In genomic region chr9:110828148-110828730, GRCh38 we compare ENCODE assay signal across 12 cellular contexts.
A peak's percentile ranks its signal among the peaks of the same experiment; 100 is the strongest.
DNase-seq lines count a peak whose midpoint lies in the region; ATAC-seq, FAIRE-seq and TF ChIP-seq lines count a peak whose summit lies in the region.
"Had no signal": no experiment of that assay in that cellular context is flagged by ENCODE, and none has a peak within 500 bp of the region (broad histone marks: within the 10 kb centered on the region; RNA-seq: fewer than 3 reads in every experiment).

No MANE protein-coding gene starts in this region.

- TF ChIP-seq POLR2A in gastroesophageal sphincter (IDR thresholded peaks at IDR 0.05) = no peak

- H3K9me3 ChIP-seq in Caco-2 (peaks cover 19% of the 10 kb centered on the region), astrocyte (ENCODE audit: insufficient read depth, low read depth, low read length) (no peaks in the 10 kb centered on the region), gastroesophageal sphincter (peaks cover 0 to 5% (median 0%) of the 10 kb centered on the region in 3 donors)

- H3K27me3 Mint-ChIP-seq in Caco-2 (ENCODE audit: insufficient read depth, unreplicated experiment) (no peaks in the 10 kb centered on the region), astrocyte (ENCODE audit: low read depth, unreplicated experiment) (no peaks in the 10 kb centered on the region)

- no peaks in the 10 kb centered on the region for H4K20me1 ChIP-seq in astrocyte (ENCODE audit: insufficient read depth, low read length)

- POLR2A ChIA-PET in Caco-2 (lab: Charles Lee) (no interaction called here), HEK293T (lab: Yijun Ruan, JAX) (no interaction called here)

- H3K79me2 ChIP-seq in astrocyte (ENCODE audit: insufficient read depth, low read length) = no peaks in the 10 kb centered on the region

- BruUV-seq in Caco-2 (replicated peaks; lab: Mats Ljungman, UMichigan) = no TSS peak

- no peak overlapping the region for H3K27ac ChIP-seq in astrocyte (ENCODE audit: low read depth, low read length)
- H3K27ac ChIP-seq in gastroesophageal sphincter = no peak overlapping the region

- DNase-seq in Caco-2 (no peak), astrocyte (ENCODE audit: low read depth) (peak; percentile 69), sciatic nerve (ENCODE audit: low spot score) (no peak), HEK293T (ENCODE audit: extremely low spot score) (no peak), NCI-H1436 (lab: John Stamatoyannopoulos, UW) (no peak)
- no peak for DNase-seq in stimulated activated CD4-positive, alpha-beta T cell treated with anti-CD3 and anti-CD28 coated beads, Interleukin-4, amount 100 ng/mL, for 1 hour
- DNase-seq: activated CD8-positive, alpha-beta memory T cell treated with anti-CD3 and anti-CD28 coated beads, Interleukin-2, amount 50 U/mL, for 48 hours; stimulated activated naive CD4-positive, alpha-beta T cell treated with Interleukin-2 at 50 U/mL for 16 hours had no signal

- H2AFZ ChIP-seq in astrocyte (ENCODE audit: low read depth, low read length) = no peak overlapping the region

- H3K4me1 Mint-ChIP-seq in Caco-2 (ENCODE audit: low read depth, unreplicated experiment) (peaks cover 37% of the 10 kb centered on the region), astrocyte (ENCODE audit: low read depth, unreplicated experiment) (peaks cover 1% of the 10 kb centered on the region)

- H3K27ac Mint-ChIP-seq in Caco-2 (ENCODE audit: unreplicated experiment) (peak overlapping the region; percentile 53), astrocyte (ENCODE audit: unreplicated experiment) (no peak overlapping the region)

- H3K9ac ChIP-seq in astrocyte (ENCODE audit: low read length) = no peak overlapping the region

- peaks cover 49% of the 10 kb centered on the region for H3K9me3 Mint-ChIP-seq in Caco-2 (ENCODE audit: unreplicated experiment)
- no peaks in the 10 kb centered on the region for H3K9me3 Mint-ChIP-seq in astrocyte (ENCODE audit: unreplicated experiment)

- H3K4me2 ChIP-seq in astrocyte (ENCODE audit: low read length) = no peak overlapping the region

- no peak for TF ChIP-seq CTCF in Caco-2 (IDR thresholded peaks at IDR 0.05; ENCODE audit: insufficient read depth in 1 of 2, low read depth in 1 of 2, low read length in 1 of 2, severe bottlenecking in 1 of 2, unreplicated experiment in 1 of 2)
- no peak for TF ChIP-seq CTCF in astrocyte (IDR thresholded peaks at IDR 0.05; ENCODE audit: insufficient read depth, low read depth, low read length)
- TF ChIP-seq CTCF in gastroesophageal sphincter (IDR thresholded peaks at IDR 0.05) = no peak

- CTCF ChIA-PET in Caco-2 (lab: Charles Lee) (no interaction called here), HEK293T (lab: Yijun Ruan, JAX) (no interaction called here)

- no peak for FAIRE-seq in astrocyte (lab: Jason Lieb, UNC)
- FAIRE-seq: K562 had no signal

- H3K36me3 ChIP-seq in Caco-2 (ENCODE audit: control insufficient read depth, insufficient read depth, low read length) (no peaks in the 10 kb centered on the region), astrocyte (ENCODE audit: insufficient read depth, low read length) (no peaks in the 10 kb centered on the region), gastroesophageal sphincter (no peaks in the 10 kb centered on the region)

- WGBS in gastroesophageal sphincter (ENCODE audit: low coverage in 1 of 2), 2 donors = 42 to 51% methylated on average over 7 of the region's 7 CpGs

- no peak for TF ChIP-seq EP300 in gastroesophageal sphincter (IDR thresholded peaks at IDR 0.05)

- no peak overlapping the region for H3K4me3 ChIP-seq in Caco-2 (ENCODE audit: low read depth, low read length)
- H3K4me3 ChIP-seq in astrocyte (ENCODE audit: insufficient read depth, low read depth, low read length) = no peak overlapping the region
- no peak overlapping the region for H3K4me3 ChIP-seq in gastroesophageal sphincter
- H3K4me3 ChIP-seq: K562 had no signal

- peak; percentile 36 for ATAC-seq in gastroesophageal sphincter
- ATAC-seq in sciatic nerve = peak; percentile 90
- no peak for ATAC-seq in HG03521 (IDR thresholded peaks at IDR 0.05; ENCODE audit: unreplicated experiment)
- ATAC-seq: K562 had no signal

- intact Hi-C loops in Caco-2 (cut with micrococcal nuclease; ENCODE audit: unreplicated experiment) = loop anchor here (5.0 to 10.0 kb wide), 3 partner anchors 84 to 209 kb away; partner anchors contain the start of gene LPAR1
- intact Hi-C loops in sciatic nerve (cut with DNase I) = no loop called here

- H3K4me1 ChIP-seq in Caco-2 (peaks cover 30% of the 10 kb centered on the region), astrocyte (ENCODE audit: insufficient read depth, low read length) (no peaks in the 10 kb centered on the region), gastroesophageal sphincter (peaks cover 0 to 7% (median 0%) of the 10 kb centered on the region in 3 donors)

- H3K4me3 Mint-ChIP-seq in Caco-2 (ENCODE audit: unreplicated experiment) (no peak overlapping the region), astrocyte (ENCODE audit: unreplicated experiment) (no peak overlapping the region)
- H3K4me3 Mint-ChIP-seq: neural crest cell had no signal

- no peaks in the 10 kb centered on the region for H3K36me3 Mint-ChIP-seq in Caco-2 (ENCODE audit: insufficient read depth, unreplicated experiment)
- H3K36me3 Mint-ChIP-seq in astrocyte (ENCODE audit: low read depth, unreplicated experiment) = no peaks in the 10 kb centered on the region

- H3K27me3 ChIP-seq in Caco-2 (replicated peaks; ENCODE audit: control insufficient read depth, insufficient read depth, low read length) (no peaks in the 10 kb centered on the region), astrocyte (ENCODE audit: insufficient read depth, low read length) (no peaks in the 10 kb centered on the region), gastroesophageal sphincter (no peaks in the 10 kb centered on the region)

TF ChIP-seq in HEK293T, 16 proteins besides CTCF, POLR2A, EP300 and RAD21:
- no peak for TF ChIP-seq FOXM1 (IDR thresholded peaks at IDR 0.05; ENCODE audit: borderline replicate concordance)
- TF ChIP-seq ARNT (IDR thresholded peaks at IDR 0.05) = no peak
- TF ChIP-seq TARDBP (IDR thresholded peaks at IDR 0.05) = no peak
- no peak for TF ChIP-seq LEF1 (IDR thresholded peaks at IDR 0.05; ENCODE audit: borderline replicate concordance)
- TF ChIP-seq SUZ12 (IDR thresholded peaks at IDR 0.05) = no peak
- TF ChIP-seq FOXK2 (IDR thresholded peaks at IDR 0.05) = no peak
- no peak for TF ChIP-seq ZNF384 (IDR thresholded peaks at IDR 0.05)
- no peak for TF ChIP-seq SP1 (IDR thresholded peaks at IDR 0.05)
- no peak for TF ChIP-seq L3MBTL2 (conservative IDR thresholded peaks at IDR 0.05)
- TF ChIP-seq ELF4 (IDR thresholded peaks at IDR 0.05) = no peak
- no peak for TF ChIP-seq PKNOX1 (IDR thresholded peaks at IDR 0.05)
- no peak for TF ChIP-seq CTBP1 (IDR thresholded peaks at IDR 0.05; ENCODE audit: borderline replicate concordance)
- no peak for TF ChIP-seq NFRKB (IDR thresholded peaks at IDR 0.05)
- TF ChIP-seq HDGF (IDR thresholded peaks at IDR 0.05; ENCODE audit: borderline replicate concordance) = no peak
- no peak for TF ChIP-seq FOXA1 (IDR thresholded peaks at IDR 0.05)
- TF ChIP-seq BHLHE40 (IDR thresholded peaks at IDR 0.05; ENCODE audit: borderline replicate concordance) = no peak
